ENCODE assay signal across 27 cellular contexts in genomic region chrX:118585296-118585695, GRCh38.
"Had no signal": no experiment of that assay in that cellular context is flagged by ENCODE, and none has a peak within 500 bp of the region (broad histone marks: within the 10 kb centered on the region; RNA-seq: fewer than 3 reads in every experiment).

No MANE protein-coding gene starts in this region.

- ATAC-seq: effector memory CD8-positive, alpha-beta T cell; heart right ventricle; left cardiac atrium; left lung; mucosa of descending colon; naive thymus-derived CD4-positive, alpha-beta T cell; pancreas; right lobe of liver had no signal

- H3K9me3 ChIP-seq: esophagus squamous epithelium, heart right ventricle, left lung, mucosa of descending colon, neutrophil, pancreas, right lobe of liver, stomach, thyroid gland, vagina had no signal

- H3K27ac Mint-ChIP-seq: mesothelial cell of epicardium had no signal

- H3K4me1 ChIP-seq: esophagus squamous epithelium, heart right ventricle, left lung, pancreas, right lobe of liver, stomach, thyroid gland, vagina had no signal

- FAIRE-seq: endometrium, pancreas, small intestine had no signal

- H3K27me3 Mint-ChIP-seq: effector memory CD8-positive, alpha-beta T cell; naive thymus-derived CD4-positive, alpha-beta T cell had no signal

- H3K4me1 Mint-ChIP-seq: naive thymus-derived CD4-positive, alpha-beta T cell had no signal

- H3K4me3 Mint-ChIP-seq: effector memory CD8-positive, alpha-beta T cell; mesothelial cell of epicardium; naive thymus-derived CD4-positive, alpha-beta T cell had no signal

- H3K9me3 Mint-ChIP-seq: effector memory CD8-positive, alpha-beta T cell had no signal

- H3K27ac ChIP-seq: esophagus squamous epithelium, heart right ventricle, left lung, neutrophil, pancreas, right lobe of liver, stomach, thyroid gland, vagina had no signal

- H3K27me3 ChIP-seq: esophagus squamous epithelium, heart right ventricle, left lung, neutrophil, pancreas, right lobe of liver, stomach, thyroid gland, vagina had no signal

- DNase-seq: cortex of kidney; effector memory CD8-positive, alpha-beta T cell; erythroblast; esophagus squamous epithelium; foreskin melanocyte; glutamatergic neuron; heart right ventricle; hippocampal formation; left cardiac atrium; left lung; mesenchymal stem cell; mucosa of descending colon; naive thymus-derived CD4-positive, alpha-beta T cell; pancreas; retina; right lobe of liver; small intestine; stimulated activated CD4-positive, alpha-beta T cell treated with anti-CD3 and anti-CD28 coated beads, Interleukin-15, amount 100 ng/mL, for 24 hours; stimulated activated CD4-positive, alpha-beta T cell treated with anti-CD3 and anti-CD28 coated beads, Interleukin-2, amount 100 ng/mL, for 48 hours; stimulated activated naive CD4-positive, alpha-beta T cell treated with Interleukin-2 at 50 U/mL for 16 hours; stomach; thyroid gland; trophoblast cell had no signal

- H3K4me3 ChIP-seq: esophagus squamous epithelium, heart right ventricle, left lung, mucosa of descending colon, pancreas, right lobe of liver, stomach, thyroid gland, vagina had no signal

- H3K36me3 ChIP-seq: pancreas, right lobe of liver had no signal
